8 cellular contexts compared by ENCODE assay signal in genomic region chr11:86955674-86956522, GRCh38. TPM values are rescaled to one million over a fixed set of nuclear protein-coding genes. Genes with fewer than 3 reads are reported as not detected.
DNase-seq lines count a peak whose midpoint lies in the region; ATAC-seq and TF ChIP-seq lines count a peak whose summit lies in the region.

No MANE protein-coding gene starts in this region.

- peaks cover 40% of the 10 kb centered on the region for H3K27me3 Mint-ChIP-seq in activated CD8-positive, alpha-beta T cell treated with anti-CD3 and anti-CD28 coated beads for 36 hours

- no peak for TF ChIP-seq CTCF in activated CD8-positive, alpha-beta T cell treated with anti-CD3 and anti-CD28 coated beads for 36 hours (IDR thresholded peaks at IDR 0.05)
- TF ChIP-seq CTCF in esophagus squamous epithelium (IDR thresholded peaks at IDR 0.05) (peak; percentile 11 to 40 (median 26)), tibial nerve (IDR thresholded peaks at IDR 0.05) (peak in 3 of 5 experiments; percentile 22 to 53 (median 51))

- CTCF ChIA-PET in activated CD8-positive, alpha-beta T cell treated with anti-CD3 and anti-CD28 coated beads for 36 hours (lab: Charles Lee), result interaction anchor here (0.8 to 1.5 kb wide), 4 partner anchors 13 to 397 kb away, joined by 3 to 5 read pairs (median 4); no protein-coding TSS in a partner anchor

- H3K27me3 ChIP-seq in esophagus squamous epithelium (peaks cover 0 to 14% (median 0%) of the 10 kb centered on the region in 4 donors), muscle layer of colon (ENCODE audit: control insufficient read depth in 1 of 2, insufficient read depth in 2 of 2, low read length in 2 of 2) (no peaks in the 10 kb centered on the region), tibial nerve (no peaks in the 10 kb centered on the region)

- H3K36me3 ChIP-seq in esophagus squamous epithelium, result no peaks in the 10 kb centered on the region
- H3K36me3 ChIP-seq in muscle layer of colon (ENCODE audit: insufficient read depth, low read length), result peaks cover 14% of the 10 kb centered on the region
- H3K36me3 ChIP-seq in tibial nerve, result peaks cover 0 to 15% (median 0%) of the 10 kb centered on the region in 3 donors

- H3K4me3 ChIP-seq in esophagus squamous epithelium (peak overlapping the region; percentile 73 to 91 (median 74)), muscle layer of colon (ENCODE audit: low read depth in 1 of 2, low read length in 2 of 2) (peak overlapping the region; percentile 65 to 87), tibial nerve (peak overlapping the region; percentile 75 to 95 (median 79))

- WGBS in esophagus squamous epithelium, 2 donors, result 0% methylated on average over 19 to 22 of the region's 49 CpGs
- 0 to 1% methylated on average over 38 to 49 of the region's 49 CpGs for WGBS in tibial nerve, 2 donors

- H3K4me3 Mint-ChIP-seq in activated CD8-positive, alpha-beta T cell treated with anti-CD3 and anti-CD28 coated beads for 36 hours, result peak overlapping the region; percentile 83

- intact Hi-C loops in activated CD8-positive, alpha-beta T cell treated with anti-CD3 and anti-CD28 coated beads for 36 hours (cut with micrococcal nuclease), result no loop called here
- intact Hi-C loops in esophagus squamous epithelium (cut with DNase I), result no loop called here

- H3K9ac ChIP-seq in muscle layer of colon (ENCODE audit: low read length), result peak overlapping the region; percentile 45

- peaks cover 10% of the 10 kb centered on the region for H3K4me1 Mint-ChIP-seq in activated CD8-positive, alpha-beta T cell treated with anti-CD3 and anti-CD28 coated beads for 36 hours (ENCODE audit: low read depth)

- peak; percentile 51 for ATAC-seq in GM18868 (IDR thresholded peaks at IDR 0.05; ENCODE audit: unreplicated experiment)
- ATAC-seq in HG03039 (IDR thresholded peaks at IDR 0.05; ENCODE audit: unreplicated experiment), result peak; percentile 39
- peak; percentile 50 for ATAC-seq in activated CD8-positive, alpha-beta T cell treated with anti-CD3 and anti-CD28 coated beads for 36 hours

- TF ChIP-seq EP300 in tibial nerve (IDR thresholded peaks at IDR 0.05), result peak in 1 of 2 donors; percentile 86

- H3K4me1 ChIP-seq in esophagus squamous epithelium (peaks cover 8 to 38% (median 9%) of the 10 kb centered on the region in 3 donors), muscle layer of colon (ENCODE audit: insufficient read depth, low read length) (peaks cover 25% of the 10 kb centered on the region), tibial nerve (peaks cover 0 to 39% (median 3%) of the 10 kb centered on the region in 4 donors)

- DNase-seq in CD1c-positive myeloid dendritic cell (ENCODE audit: extremely low spot score) (peak; percentile 50), NCI-H1930 (lab: John Stamatoyannopoulos, UW) (peak; percentile 40 to 44), esophagus squamous epithelium (lab: John Stamatoyannopoulos, UW) (no peak), tibial nerve (ENCODE audit: low spot score in 2 of 2) (peak; percentile 68 to 78)
- DNase-seq in activated CD8-positive, alpha-beta T cell treated with anti-CD3 and anti-CD28 coated beads for 36 hours, result peak; percentile 43

- H3K9me3 ChIP-seq in esophagus squamous epithelium, result no peaks in the 10 kb centered on the region
- H3K9me3 ChIP-seq in muscle layer of colon (ENCODE audit: low read length), result no peaks in the 10 kb centered on the region
- H3K9me3 ChIP-seq in tibial nerve, result no peaks in the 10 kb centered on the region

- H3K36me3 Mint-ChIP-seq in activated CD8-positive, alpha-beta T cell treated with anti-CD3 and anti-CD28 coated beads for 36 hours (ENCODE audit: low read depth), result no peaks in the 10 kb centered on the region

- no peak overlapping the region for H3K27ac Mint-ChIP-seq in activated CD8-positive, alpha-beta T cell treated with anti-CD3 and anti-CD28 coated beads for 36 hours

- no peaks in the 10 kb centered on the region for H3K9me3 Mint-ChIP-seq in activated CD8-positive, alpha-beta T cell treated with anti-CD3 and anti-CD28 coated beads for 36 hours

- H3K27ac ChIP-seq in esophagus squamous epithelium (peak overlapping the region; percentile 75 to 95 (median 92)), muscle layer of colon (ENCODE audit: low read depth, low read length) (peak overlapping the region; percentile 96), tibial nerve (peak overlapping the region; percentile 82 to 92 (median 85))

- TF ChIP-seq POLR2A in esophagus squamous epithelium (IDR thresholded peaks at IDR 0.05), result peak in 2 of 4 donors; percentile 26 to 28
- peak in 1 of 2 donors; percentile 33 for TF ChIP-seq POLR2A in tibial nerve (IDR thresholded peaks at IDR 0.05)

- POLR2A ChIA-PET in activated CD8-positive, alpha-beta T cell treated with anti-CD3 and anti-CD28 coated beads for 36 hours (lab: Charles Lee), result no interaction called here

RNA-seq across cellular contexts. Expression of gene FZD4, which starts 0.7 kb away (rescaled TPM):
- under 1 TPM; 0.07 to 0.16 TPM for total RNA-seq in activated CD8-positive, alpha-beta T cell treated with anti-CD3 and anti-CD28 coated beads for 36 hours
- total RNA-seq in esophagus squamous epithelium (10 to 100 TPM in 1 of 4 donors, 1 to 10 TPM in 3; 1.1 to 14.3 (median 6.8) TPM), tibial nerve (100 to 1,000 TPM in 1 of 4 donors, 10 to 100 TPM in 3; 66.8 to 106 (median 80.4) TPM)

Comparison
In these comparisons a context has a peak if more than half of its experiments do, and no peak if none do; other contexts are left out.
1. RNA of gene FZD4, which starts 0.7 kb away (total RNA-seq): 66.8 to 106 TPM in tibial nerve; 1.1 to 14.3 TPM in esophagus squamous epithelium and 0.07 to 0.16 TPM in activated CD8-positive, alpha-beta T cell treated with anti-CD3 and anti-CD28 coated beads for 36 hours; every median in the first group is over 4 times any median in the second.
2. Peak in every context shown above with its lines, with median percentiles within 50 percentile points of each other: ATAC-seq, H3K27ac ChIP-seq and H3K4me3 ChIP-seq.